8 cellular contexts compared by ENCODE assay signal in genomic region chr12:84508325-84508861, GRCh38.
DNase-seq lines count a peak whose midpoint lies in the region; ATAC-seq and TF ChIP-seq lines count a peak whose summit lies in the region.

No MANE protein-coding gene starts in this region.

- H3K36me3 Mint-ChIP-seq in activated T-helper 2 cell treated with anti-CD3 and anti-CD28 coated beads, Interferon-gamma antibody, Interleukin-2, Interleukin-4, amounts not matched to agents 10 μg/mL and 5 μg/mL and 100 μg/mL, durations not matched to agents 14 hours and 24 hours and 36 hours (ENCODE audit: low read depth): no peaks in the 10 kb centered on the region

- no peaks in the 10 kb centered on the region for H3F3A ChIP-seq in Loucy (ENCODE audit: low read depth)

- H3K27me3 Mint-ChIP-seq in activated T-helper 2 cell treated with anti-CD3 and anti-CD28 coated beads, Interferon-gamma antibody, Interleukin-2, Interleukin-4, amounts not matched to agents 10 μg/mL and 5 μg/mL and 100 μg/mL, durations not matched to agents 14 hours and 24 hours and 36 hours (ENCODE audit: low read depth): no peaks in the 10 kb centered on the region

- H3K4me1 Mint-ChIP-seq in activated T-helper 2 cell treated with anti-CD3 and anti-CD28 coated beads, Interferon-gamma antibody, Interleukin-2, Interleukin-4, amounts not matched to agents 10 μg/mL and 5 μg/mL and 100 μg/mL, durations not matched to agents 14 hours and 24 hours and 36 hours (ENCODE audit: low read depth): no peaks in the 10 kb centered on the region

- DNase-seq in DMS53 treated with DMSO at 0.1 percent for 48 hours (lab: John Stamatoyannopoulos, UW; ENCODE audit: unreplicated experiment) (peak; percentile 78), GOT3 (lab: John Stamatoyannopoulos, UW) (peak; percentile 2), amniotic stem cell (lab: John Stamatoyannopoulos, UW) (peak; percentile 69), mucosa of descending colon (peak in 1 of 3 donors; percentile 24), ascending aorta (ENCODE audit: low spot score in 2 of 2) (no peak), midbrain (lab: John Stamatoyannopoulos, UW) (no peak)
- DNase-seq in activated T-helper 2 cell treated with anti-CD3 and anti-CD28 coated beads, Interferon-gamma antibody, Interleukin-2, Interleukin-4, amounts not matched to agents 10 μg/mL and 5 μg/mL and 100 μg/mL, durations not matched to agents 14 hours and 24 hours and 36 hours (ENCODE audit: low spot score): no peak

- H3K27me3 ChIP-seq in Loucy (ENCODE audit: insufficient read depth, low read length, poor library complexity, severe bottlenecking) (no peaks in the 10 kb centered on the region), ascending aorta (no peaks in the 10 kb centered on the region)

- no peak overlapping the region for H3K4me3 Mint-ChIP-seq in activated T-helper 2 cell treated with anti-CD3 and anti-CD28 coated beads, Interferon-gamma antibody, Interleukin-2, Interleukin-4, amounts not matched to agents 10 μg/mL and 5 μg/mL and 100 μg/mL, durations not matched to agents 14 hours and 24 hours and 36 hours (ENCODE audit: low read depth)

- H3K27ac ChIP-seq in ascending aorta: no peak overlapping the region

- no peaks in the 10 kb centered on the region for H3K9me2 ChIP-seq in Loucy (replicated peaks; ENCODE audit: low read depth, low read length)

- H3K27ac Mint-ChIP-seq in activated T-helper 2 cell treated with anti-CD3 and anti-CD28 coated beads, Interferon-gamma antibody, Interleukin-2, Interleukin-4, amounts not matched to agents 10 μg/mL and 5 μg/mL and 100 μg/mL, durations not matched to agents 14 hours and 24 hours and 36 hours: no peak overlapping the region

- H3K4me2 ChIP-seq in Loucy (ENCODE audit: low read depth, low read length, poor library complexity, severe bottlenecking): no peak overlapping the region

- peak; percentile 86 for ATAC-seq in mucosa of descending colon

- no peak overlapping the region for H3K4me3 ChIP-seq in Loucy (ENCODE audit: low read length, poor library complexity, severe bottlenecking)
- H3K4me3 ChIP-seq in mucosa of descending colon: no peak overlapping the region
- no peak overlapping the region for H3K4me3 ChIP-seq in ascending aorta

- H3K36me3 ChIP-seq in Loucy (ENCODE audit: insufficient read depth, low read length) (no peaks in the 10 kb centered on the region), mucosa of descending colon (ENCODE audit: low read depth) (no peaks in the 10 kb centered on the region), ascending aorta (no peaks in the 10 kb centered on the region)

- no peak overlapping the region for H2AFZ ChIP-seq in Loucy (ENCODE audit: low read length)

- no peaks in the 10 kb centered on the region for H3K79me2 ChIP-seq in Loucy (ENCODE audit: insufficient read depth, low read length)

- H3K9ac ChIP-seq in Loucy (ENCODE audit: low read depth, low read length, poor library complexity, severe bottlenecking): no peak overlapping the region

- peak; percentile 38; the same call in 1 of the 2 replicates for TF ChIP-seq CTCF in Loucy (conservative IDR thresholded peaks at IDR 0.05; ENCODE audit: low read length)
- TF ChIP-seq CTCF in mucosa of descending colon (IDR thresholded peaks at IDR 0.05): no peak
- peak in 1 of 3 experiments; percentile 13 for TF ChIP-seq CTCF in ascending aorta (IDR thresholded peaks at IDR 0.05)

- H3K9me3 ChIP-seq in Loucy (ENCODE audit: insufficient read depth, low read depth, low read length): no peaks in the 10 kb centered on the region
- no peaks in the 10 kb centered on the region for H3K9me3 ChIP-seq in mucosa of descending colon
- H3K9me3 ChIP-seq in ascending aorta: no peaks in the 10 kb centered on the region

- intact Hi-C loops in mucosa of descending colon (cut with DNase I, micrococcal nuclease): no loop called here
- intact Hi-C loops in ascending aorta (cut with DNase I): no loop called here
- intact Hi-C loops in activated T-helper 2 cell treated with anti-CD3 and anti-CD28 coated beads, Interferon-gamma antibody, Interleukin-2, Interleukin-4, amounts not matched to agents 10 μg/mL and 5 μg/mL and 100 μg/mL, durations not matched to agents 14 hours and 24 hours and 36 hours (cut with micrococcal nuclease): no loop called here

- H3K4me1 ChIP-seq in Loucy (ENCODE audit: insufficient read depth, low read length, poor library complexity, severe bottlenecking): no peaks in the 10 kb centered on the region
- H3K4me1 ChIP-seq in mucosa of descending colon (ENCODE audit: low read depth): no peaks in the 10 kb centered on the region
- no peaks in the 10 kb centered on the region for H3K4me1 ChIP-seq in ascending aorta

- H3K9me3 Mint-ChIP-seq in activated T-helper 2 cell treated with anti-CD3 and anti-CD28 coated beads, Interferon-gamma antibody, Interleukin-2, Interleukin-4, amounts not matched to agents 10 μg/mL and 5 μg/mL and 100 μg/mL, durations not matched to agents 14 hours and 24 hours and 36 hours: no peaks in the 10 kb centered on the region

- H4K20me1 ChIP-seq in Loucy (ENCODE audit: insufficient read depth, low read length, poor library complexity, severe bottlenecking): no peaks in the 10 kb centered on the region

Comparison
In these comparisons a context has a peak if more than half of its experiments do, and no peak if none do; other contexts are left out.
1. DNase-seq: peak in DMS53 treated with DMSO at 0.1 percent for 48 hours (single experiment), GOT3 (single experiment) and amniotic stem cell (single experiment); none in ascending aorta (0 of 2), activated T-helper 2 cell treated with anti-CD3 and anti-CD28 coated beads, Interferon-gamma antibody, Interleukin-2, Interleukin-4, amounts not matched to agents 10 μg/mL and 5 μg/mL and 100 μg/mL, durations not matched to agents 14 hours and 24 hours and 36 hours (single experiment) and midbrain (single experiment).